ENCODE assay signal across 23 cellular contexts in genomic region chr14:99156026-99156425, GRCh38.
"Had no signal": no experiment of that assay in that cellular context is flagged by ENCODE, and none has a peak within 500 bp of the region (broad histone marks: within the 10 kb centered on the region; RNA-seq: fewer than 3 reads in every experiment).

No MANE protein-coding gene starts in this region.

- H3K27ac ChIP-seq: cardiac muscle cell, foreskin keratinocyte, ovary, prostate gland, skin epidermis, thoracic aorta had no signal

- H3K36me3 Mint-ChIP-seq: stimulated activated effector memory CD8-positive, alpha-beta T cell treated with anti-CD3 and anti-CD28 coated beads, Interleukin-12 subunit alpha, Interleukin-12 subunit beta, amount 100 ng/mL, for 72 hours had no signal

- H3K27me3 ChIP-seq: body of pancreas, cardiac muscle cell, foreskin keratinocyte, ovary, upper lobe of right lung had no signal

- DNase-seq: activated CD4-positive, alpha-beta T cell treated with anti-CD3 and anti-CD28 coated beads for 1 hour; activated CD4-positive, alpha-beta T cell treated with anti-CD3 and anti-CD28 coated beads, Interleukin-2, amount 50 U/mL, for 4 hours; activated gamma-delta T cell treated with Interleukin-2 at 50 U/mL for 16 hours; activated T-cell treated with anti-CD3 and anti-CD28 coated beads for 4 hours; anterior cingulate cortex; effector CD8-positive, alpha-beta T cell; foreskin keratinocyte; left lung; naive thymus-derived CD4-positive, alpha-beta T cell; right cardiac atrium; stimulated activated CD4-positive, alpha-beta T cell treated with anti-CD3 and anti-CD28 coated beads, Interleukin-2, amount 100 ng/mL, for 24 hours; stimulated activated naive CD8-positive, alpha-beta T cell treated with anti-CD3 and anti-CD28 coated beads, Interleukin-15, amount 100 ng/mL, for 72 hours; upper lobe of right lung had no signal

- H3K36me3 ChIP-seq: cardiac muscle cell, left lung, ovary, prostate gland, thoracic aorta, upper lobe of right lung had no signal

- H3K27ac Mint-ChIP-seq: activated naive CD4-positive, alpha-beta T cell treated with anti-CD3 and anti-CD28 coated beads, Interleukin-2, amount 50 U/mL, for 24 hours had no signal

- H3K4me3 ChIP-seq: body of pancreas, cardiac muscle cell, left lung, lung, ovary, prostate gland, skin epidermis, thoracic aorta, upper lobe of right lung had no signal

- H3K9me3 Mint-ChIP-seq: activated naive CD4-positive, alpha-beta T cell treated with anti-CD3 and anti-CD28 coated beads, Interleukin-2, amount 50 U/mL, for 24 hours; stimulated activated effector memory CD8-positive, alpha-beta T cell treated with anti-CD3 and anti-CD28 coated beads, Interleukin-12 subunit alpha, Interleukin-12 subunit beta, amount 100 ng/mL, for 72 hours; stimulated activated naive CD8-positive, alpha-beta T cell treated with anti-CD3 and anti-CD28 coated beads, Interleukin-15, amount 100 ng/mL, for 72 hours had no signal

- ATAC-seq: foreskin keratinocyte; naive thymus-derived CD4-positive, alpha-beta T cell; right cardiac atrium; SK-N-SH treated with all-trans-retinoic acid at 6 μM for 48 hours; stimulated activated naive CD8-positive, alpha-beta T cell treated with anti-CD3 and anti-CD28 coated beads, Interleukin-15, amount 100 ng/mL, for 72 hours had no signal

- H3K9me3 ChIP-seq: body of pancreas, left lung, ovary, prostate gland, thoracic aorta, upper lobe of right lung had no signal

- H3K27me3 Mint-ChIP-seq: activated naive CD4-positive, alpha-beta T cell treated with anti-CD3 and anti-CD28 coated beads, Interleukin-2, amount 50 U/mL, for 24 hours; stimulated activated naive CD8-positive, alpha-beta T cell treated with anti-CD3 and anti-CD28 coated beads, Interleukin-15, amount 100 ng/mL, for 72 hours had no signal

- H3K4me3 Mint-ChIP-seq: activated naive CD4-positive, alpha-beta T cell treated with anti-CD3 and anti-CD28 coated beads, Interleukin-2, amount 50 U/mL, for 24 hours; naive thymus-derived CD4-positive, alpha-beta T cell; stimulated activated effector memory CD8-positive, alpha-beta T cell treated with anti-CD3 and anti-CD28 coated beads, Interleukin-12 subunit alpha, Interleukin-12 subunit beta, amount 100 ng/mL, for 72 hours; stimulated activated naive CD8-positive, alpha-beta T cell treated with anti-CD3 and anti-CD28 coated beads, Interleukin-15, amount 100 ng/mL, for 72 hours had no signal

- H3K4me1 ChIP-seq: foreskin keratinocyte, prostate gland had no signal
